Comparison of ENCODE assay signal across 20 cellular contexts in genomic region chr4:112168719-112169500, GRCh38. TPM values are rescaled to one million over a fixed set of nuclear protein-coding genes. Genes with fewer than 3 reads are reported as not detected.
A peak's percentile ranks its signal among the peaks of the same experiment; 100 is the strongest.
DNase-seq lines count a peak whose midpoint lies in the region; ATAC-seq and TF ChIP-seq lines count a peak whose summit lies in the region.
"Had no signal": no experiment of that assay in that cellular context is flagged by ENCODE, and none has a peak within 500 bp of the region (broad histone marks: within the 10 kb centered on the region; RNA-seq: fewer than 3 reads in every experiment).

No MANE protein-coding gene starts in this region.

- H3K36me3 ChIP-seq in PC-9 (ENCODE audit: low read depth) = peaks cover 7% of the 10 kb centered on the region; the same call in 1 of the 2 replicates
- H3K36me3 ChIP-seq in effector memory CD4-positive, alpha-beta T cell (ENCODE audit: control insufficient read depth, insufficient read depth, low read length) = no peaks in the 10 kb centered on the region
- H3K36me3 ChIP-seq in smooth muscle cell (ENCODE audit: low read depth) = no peaks in the 10 kb centered on the region
- peaks cover 0 to 2% of the 10 kb centered on the region in 2 donors for H3K36me3 ChIP-seq in gastroesophageal sphincter
- H3K36me3 ChIP-seq: HAP-1 had no signal

- TF ChIP-seq EP300 in gastroesophageal sphincter (IDR thresholded peaks at IDR 0.05) = no peak

- CTCF ChIA-PET in PC-9 (lab: Charles Lee) = interaction anchor here (0.6 kb wide), 1 partner anchor 1887 kb away, joined by 3 read pairs; no protein-coding TSS in a partner anchor
- CTCF ChIA-PET in activated CD8-positive, alpha-beta T cell treated with anti-CD3 and anti-CD28 coated beads, Interleukin-2, amount 10 ng/mL, durations not matched to agents 7 days and 5 days (lab: Charles Lee) = no interaction called here

- WGBS in smooth muscle cell (ENCODE audit: low lambda C conversion rate) = 92% methylated on average over 13 of the region's 13 CpGs
- 86 to 93% methylated on average over 12 to 13 of the region's 13 CpGs for WGBS in gastroesophageal sphincter (ENCODE audit: low coverage in 1 of 2), 2 donors

- H3K4me3 Mint-ChIP-seq in stimulated activated naive CD8-positive, alpha-beta T cell treated with anti-CD3 and anti-CD28 coated beads, Interleukin-15, Interleukin-2, amounts not matched to agents 100 ng/mL and 50 ng/mL, for 24 hours = no peak overlapping the region
- H3K4me3 Mint-ChIP-seq in stimulated activated naive CD8-positive, alpha-beta T cell treated with anti-CD3 and anti-CD28 coated beads, Interleukin-15, amount 100 ng/mL, for 72 hours = no peak overlapping the region
- no peak overlapping the region for H3K4me3 Mint-ChIP-seq in activated CD8-positive, alpha-beta T cell treated with anti-CD3 and anti-CD28 coated beads, Interleukin-2, amount 10 ng/mL, durations not matched to agents 7 days and 5 days
- H3K4me3 Mint-ChIP-seq: IgD-negative memory B cell had no signal

- POLR2A ChIA-PET in PC-9 (lab: Charles Lee; ENCODE audit: unreplicated experiment) = no interaction called here
- POLR2A ChIA-PET in activated CD8-positive, alpha-beta T cell treated with anti-CD3 and anti-CD28 coated beads, Interleukin-2, amount 10 ng/mL, durations not matched to agents 7 days and 5 days (lab: Charles Lee) = no interaction called here

- H3K27ac ChIP-seq in PC-9 (peak overlapping the region; percentile 97), smooth muscle cell (ENCODE audit: low read depth) (peak overlapping the region; percentile 28), gastroesophageal sphincter (no peak overlapping the region)
- peak overlapping the region; percentile 11 for H3K27ac ChIP-seq in effector memory CD4-positive, alpha-beta T cell (ENCODE audit: insufficient read depth, low read length, poor library complexity, severe bottlenecking)

- peaks cover 57% of the 10 kb centered on the region for H3K4me1 Mint-ChIP-seq in stimulated activated naive CD8-positive, alpha-beta T cell treated with anti-CD3 and anti-CD28 coated beads, Interleukin-15, Interleukin-2, amounts not matched to agents 100 ng/mL and 50 ng/mL, for 24 hours (ENCODE audit: low read depth)
- H3K4me1 Mint-ChIP-seq in stimulated activated naive CD8-positive, alpha-beta T cell treated with anti-CD3 and anti-CD28 coated beads, Interleukin-15, amount 100 ng/mL, for 72 hours = peaks cover 62% of the 10 kb centered on the region
- peaks cover 28% of the 10 kb centered on the region for H3K4me1 Mint-ChIP-seq in activated CD8-positive, alpha-beta T cell treated with anti-CD3 and anti-CD28 coated beads, Interleukin-2, amount 10 ng/mL, durations not matched to agents 7 days and 5 days (ENCODE audit: low read depth)

- H2AFZ ChIP-seq in PC-9 (no peak overlapping the region), smooth muscle cell (ENCODE audit: low read depth) (no peak overlapping the region)

- H3K4me1 ChIP-seq in PC-9 (replicated peaks; ENCODE audit: insufficient read depth) = peaks cover 28% of the 10 kb centered on the region
- peaks cover 17% of the 10 kb centered on the region for H3K4me1 ChIP-seq in effector memory CD4-positive, alpha-beta T cell (ENCODE audit: control insufficient read depth, insufficient read depth, low read length, poor library complexity, severe bottlenecking)
- H3K4me1 ChIP-seq in smooth muscle cell (ENCODE audit: low read depth) = peaks cover 3% of the 10 kb centered on the region
- no peaks in the 10 kb centered on the region for H3K4me1 ChIP-seq in gastroesophageal sphincter

- H3K9ac ChIP-seq in smooth muscle cell (ENCODE audit: low read depth) = no peak overlapping the region

- intact Hi-C loops in PC-9 (cut with micrococcal nuclease; ENCODE audit: unreplicated experiment) = no loop called here

- H3K9me3 Mint-ChIP-seq in stimulated activated naive CD8-positive, alpha-beta T cell treated with anti-CD3 and anti-CD28 coated beads, Interleukin-15, Interleukin-2, amounts not matched to agents 100 ng/mL and 50 ng/mL, for 24 hours = no peaks in the 10 kb centered on the region
- no peaks in the 10 kb centered on the region for H3K9me3 Mint-ChIP-seq in stimulated activated naive CD8-positive, alpha-beta T cell treated with anti-CD3 and anti-CD28 coated beads, Interleukin-15, amount 100 ng/mL, for 72 hours
- H3K9me3 Mint-ChIP-seq in activated CD8-positive, alpha-beta T cell treated with anti-CD3 and anti-CD28 coated beads, Interleukin-2, amount 10 ng/mL, durations not matched to agents 7 days and 5 days (ENCODE audit: insufficient read depth) = no peaks in the 10 kb centered on the region
- H3K9me3 Mint-ChIP-seq: IgD-negative memory B cell had no signal

- no peak for ATAC-seq in stimulated activated naive CD8-positive, alpha-beta T cell treated with anti-CD3 and anti-CD28 coated beads, Interleukin-15, amount 100 ng/mL, for 72 hours
- ATAC-seq in activated CD8-positive, alpha-beta T cell treated with anti-CD3 and anti-CD28 coated beads, Interleukin-2, amount 10 ng/mL, durations not matched to agents 7 days and 5 days = no peak
- ATAC-seq in gastroesophageal sphincter = no peak
- ATAC-seq: GM12878 had no signal

- TF ChIP-seq CTCF in PC-9 (conservative IDR thresholded peaks at IDR 0.05) (no peak), smooth muscle cell (IDR thresholded peaks at IDR 0.05; ENCODE audit: borderline replicate concordance, insufficient read depth, poor library complexity, severe bottlenecking) (no peak), gastroesophageal sphincter (IDR thresholded peaks at IDR 0.05) (no peak)

- H3K4me2 ChIP-seq in PC-9 = no peak overlapping the region
- H3K4me2 ChIP-seq in smooth muscle cell = no peak overlapping the region

- H3K27me3 ChIP-seq in PC-9 (ENCODE audit: insufficient read depth, low read depth) (no peaks in the 10 kb centered on the region), smooth muscle cell (ENCODE audit: low read depth) (no peaks in the 10 kb centered on the region), gastroesophageal sphincter (no peaks in the 10 kb centered on the region)
- no peaks in the 10 kb centered on the region for H3K27me3 ChIP-seq in effector memory CD4-positive, alpha-beta T cell (replicated peaks; ENCODE audit: control insufficient read depth, insufficient read depth, low read length, poor library complexity, severe bottlenecking)

- H3K4me3 ChIP-seq in PC-9 = no peak overlapping the region
- no peak overlapping the region for H3K4me3 ChIP-seq in effector memory CD4-positive, alpha-beta T cell (ENCODE audit: insufficient read depth, low read depth, low read length, poor library complexity, severe bottlenecking)
- no peak overlapping the region for H3K4me3 ChIP-seq in smooth muscle cell
- H3K4me3 ChIP-seq in gastroesophageal sphincter = no peak overlapping the region
- H3K4me3 ChIP-seq: GM12878, HAP-1 had no signal

- no peaks in the 10 kb centered on the region for H3K27me3 Mint-ChIP-seq in stimulated activated naive CD8-positive, alpha-beta T cell treated with anti-CD3 and anti-CD28 coated beads, Interleukin-15, Interleukin-2, amounts not matched to agents 100 ng/mL and 50 ng/mL, for 24 hours
- H3K27me3 Mint-ChIP-seq in stimulated activated naive CD8-positive, alpha-beta T cell treated with anti-CD3 and anti-CD28 coated beads, Interleukin-15, amount 100 ng/mL, for 72 hours = no peaks in the 10 kb centered on the region
- no peaks in the 10 kb centered on the region for H3K27me3 Mint-ChIP-seq in activated CD8-positive, alpha-beta T cell treated with anti-CD3 and anti-CD28 coated beads, Interleukin-2, amount 10 ng/mL, durations not matched to agents 7 days and 5 days (ENCODE audit: low read depth)
- H3K27me3 Mint-ChIP-seq: IgD-negative memory B cell had no signal

- no peak for DNase-seq in stimulated activated naive CD8-positive, alpha-beta T cell treated with anti-CD3 and anti-CD28 coated beads, Interleukin-15, amount 100 ng/mL, for 72 hours
- no peak for DNase-seq in PC-9
- DNase-seq in effector memory CD4-positive, alpha-beta T cell = no peak
- DNase-seq in smooth muscle cell (lab: John Stamatoyannopoulos, UW; ENCODE audit: unreplicated experiment) = no peak
- no peak for DNase-seq in activated CD8-positive, alpha-beta T cell treated with anti-CD3 and anti-CD28 coated beads, Interleukin-2, amount 10 ng/mL, durations not matched to agents 7 days and 5 days
- DNase-seq in occipital lobe (lab: John Stamatoyannopoulos, UW) = no peak
- DNase-seq: ACHN; C1 segment of cervical spinal cord; DMS 273 treated with DMSO at 0.1 percent for 48 hours; GF-D8; NCI-H1105; NCI-H1694; NCI-H748 treated with DMSO at 0.1 percent for 48 hours; NK-92 treated with Interleukin-12 subunit alpha and Interleukin-12 subunit beta, amount 100 ng/mL, for 24 hours; SIG-M5 had no signal

- H3K27ac Mint-ChIP-seq in stimulated activated naive CD8-positive, alpha-beta T cell treated with anti-CD3 and anti-CD28 coated beads, Interleukin-15, Interleukin-2, amounts not matched to agents 100 ng/mL and 50 ng/mL, for 24 hours = peak overlapping the region; percentile 23
- H3K27ac Mint-ChIP-seq in stimulated activated naive CD8-positive, alpha-beta T cell treated with anti-CD3 and anti-CD28 coated beads, Interleukin-15, amount 100 ng/mL, for 72 hours = no peak overlapping the region
- H3K27ac Mint-ChIP-seq in activated CD8-positive, alpha-beta T cell treated with anti-CD3 and anti-CD28 coated beads, Interleukin-2, amount 10 ng/mL, durations not matched to agents 7 days and 5 days = no peak overlapping the region
- H3K27ac Mint-ChIP-seq: IgD-negative memory B cell had no signal

- no peaks in the 10 kb centered on the region for H3K79me2 ChIP-seq in PC-9 (ENCODE audit: low read depth)
- no peaks in the 10 kb centered on the region for H3K79me2 ChIP-seq in smooth muscle cell (ENCODE audit: low read depth)

- BruUV-seq in PC-9 (replicated peaks; lab: Mats Ljungman, UMichigan) = no TSS peak

- H3K9me2 ChIP-seq in PC-9 (ENCODE audit: insufficient read depth) = no peaks in the 10 kb centered on the region

- H3F3A ChIP-seq in PC-9 (ENCODE audit: insufficient read depth, low read depth) = peaks cover 18% of the 10 kb centered on the region; the same call in 1 of the 2 replicates
- no peaks in the 10 kb centered on the region for H3F3A ChIP-seq in smooth muscle cell (ENCODE audit: low read depth)

- H3K36me3 Mint-ChIP-seq in stimulated activated naive CD8-positive, alpha-beta T cell treated with anti-CD3 and anti-CD28 coated beads, Interleukin-15, Interleukin-2, amounts not matched to agents 100 ng/mL and 50 ng/mL, for 24 hours (ENCODE audit: low read depth) = peaks cover 31% of the 10 kb centered on the region
- no peaks in the 10 kb centered on the region for H3K36me3 Mint-ChIP-seq in activated CD8-positive, alpha-beta T cell treated with anti-CD3 and anti-CD28 coated beads, Interleukin-2, amount 10 ng/mL, durations not matched to agents 7 days and 5 days (ENCODE audit: low read depth)

- H3K9me3 ChIP-seq in PC-9 (ENCODE audit: insufficient read depth, low read depth) (peaks cover 9% of the 10 kb centered on the region; the same call in 1 of the 2 replicates), smooth muscle cell (replicated peaks; ENCODE audit: low read depth) (no peaks in the 10 kb centered on the region), gastroesophageal sphincter (no peaks in the 10 kb centered on the region)
- H3K9me3 ChIP-seq in effector memory CD4-positive, alpha-beta T cell (ENCODE audit: control insufficient read depth, low read length) = no peaks in the 10 kb centered on the region
- H3K9me3 ChIP-seq: HAP-1 had no signal

- H4K20me1 ChIP-seq in PC-9 (ENCODE audit: insufficient read depth) (no peaks in the 10 kb centered on the region), smooth muscle cell (ENCODE audit: low read depth) (no peaks in the 10 kb centered on the region)

- TF ChIP-seq POLR2A in gastroesophageal sphincter (IDR thresholded peaks at IDR 0.05) = no peak

RNA-seq across cellular contexts. Expression of gene FAM241A, which starts 23.7 kb away (rescaled TPM):
- total RNA-seq in PC-9 (2021) (0.78 and 1.4 TPM in 2 replicates), smooth muscle cell (0.27 and 0.31 TPM in 2 replicates), gastroesophageal sphincter (1 to 10 TPM; 4.3 to 8.1 (median 4.7) TPM), occipital lobe (10.6 TPM)
- polyA plus RNA-seq in smooth muscle cell = 0.19 and 0.39 TPM in 2 replicates
- total RNA-seq in activated CD8-positive, alpha-beta T cell treated with anti-CD3 and anti-CD28 coated beads, Interleukin-2, amount 10 ng/mL, durations not matched to agents 7 days and 5 days = 1 to 10 TPM; 1.2 to 1.3 TPM

Comparison
In these comparisons a context has a peak if more than half of its experiments do, and no peak if none do; other contexts are left out.
1. H3K27ac ChIP-seq: peak in PC-9 (single experiment), effector memory CD4-positive, alpha-beta T cell (single experiment) and smooth muscle cell (single experiment); none in gastroesophageal sphincter (0 of 4).